In the genomic region with DNA sequence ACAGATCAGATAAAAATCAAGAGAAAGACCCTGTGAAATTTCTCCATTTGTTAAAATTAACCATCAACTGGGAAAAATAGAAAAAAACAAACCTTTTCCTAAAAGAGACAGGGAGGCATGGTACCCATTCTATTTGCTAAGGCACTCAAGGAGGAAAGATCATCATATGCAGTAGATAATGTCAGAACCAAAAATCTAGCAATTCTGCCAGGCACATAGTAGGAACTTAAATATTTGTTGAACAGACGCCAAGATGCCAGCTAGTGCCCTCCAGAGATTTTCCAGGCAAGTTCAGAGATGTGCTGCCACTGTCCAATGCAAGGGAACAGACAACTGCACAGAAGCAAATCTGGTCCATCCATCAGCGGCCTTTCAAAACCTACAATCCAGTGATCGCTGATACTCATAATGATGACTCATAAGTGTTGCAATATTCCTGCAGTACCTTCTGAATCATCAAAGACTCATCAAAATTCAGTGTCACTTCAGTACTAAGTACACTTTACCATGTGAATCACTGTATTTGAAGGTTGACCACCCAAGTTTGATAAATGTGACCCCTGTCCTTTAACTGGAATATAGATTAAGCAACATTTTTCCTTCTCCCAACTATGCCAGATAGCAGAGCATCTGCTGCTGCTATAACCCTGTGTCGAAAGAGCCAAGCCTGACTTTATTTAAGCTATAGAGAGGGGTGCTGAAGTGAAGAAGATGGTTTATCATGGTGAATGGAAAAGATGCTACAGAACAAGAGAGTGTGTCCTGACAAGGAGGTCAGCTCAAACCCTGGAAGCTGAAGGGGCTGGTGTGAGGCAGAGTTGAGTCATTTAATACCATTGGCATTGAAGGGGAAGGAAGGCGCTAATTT, we compare ENCODE assay signal across 8 cellular contexts.
DNase-seq lines count a peak whose midpoint lies in the region; ATAC-seq and TF ChIP-seq lines count a peak whose summit lies in the region.

No MANE protein-coding gene starts in this region.

- H3K9ac ChIP-seq in GM23248: no peak overlapping the region

- ATAC-seq in foreskin keratinocyte (peak; percentile 99), GM18907 (IDR thresholded peaks at IDR 0.05; ENCODE audit: unreplicated experiment) (no peak), GM18517 (IDR thresholded peaks at IDR 0.05; ENCODE audit: unreplicated experiment) (no peak)

- in situ Hi-C loops in GM23248 (cut with MboI): no loop called here

- no peaks in the 10 kb centered on the region for H3K79me2 ChIP-seq in GM23248 (ENCODE audit: insufficient read depth)

- no peaks in the 10 kb centered on the region for H4K20me1 ChIP-seq in GM23248 (ENCODE audit: insufficient read depth)

- no peak for TF ChIP-seq CTCF in foreskin keratinocyte (conservative IDR thresholded peaks at IDR 0.05)

- H3K4me1 ChIP-seq in GM23248 (ENCODE audit: insufficient read depth) (peaks cover 8% of the 10 kb centered on the region), foreskin keratinocyte (no peaks in the 10 kb centered on the region)

- peak; percentile 20 for DNase-seq in 8988T
- DNase-seq in GM23248: peak; percentile 92
- peak; percentile 84 for DNase-seq in SIG-M5 treated with dmso at 0.1 percent for 504 hours (lab: John Stamatoyannopoulos, UW; ENCODE audit: unreplicated experiment)
- DNase-seq in foreskin keratinocyte: peak; percentile 66 to 84
- DNase-seq in ureter (ENCODE audit: low spot score): no peak
- DNase-seq in activated CD4-positive, CD25-positive, alpha-beta regulatory T cell treated with anti-CD3 and anti-CD28 coated beads, Interleukin-2, amount 50 U/mL, for 72 hours: no peak

- no peaks in the 10 kb centered on the region for H3K36me3 ChIP-seq in GM23248 (ENCODE audit: low read depth)

- no peak overlapping the region for H3K4me3 ChIP-seq in GM23248

- 57 to 59% methylated on average over 5 of the region's 5 CpGs for WGBS in GM23248 (ENCODE audit: low coverage in 1 of 2, low lambda C conversion rate in 2 of 2, missing lambda C conversion rate in 2 of 2), 2 experiments

- no peak overlapping the region for H2AFZ ChIP-seq in GM23248

- no peaks in the 10 kb centered on the region for H3K9me2 ChIP-seq in GM23248 (ENCODE audit: insufficient read depth)

- H3K27ac ChIP-seq in GM23248: peak overlapping the region; percentile 32
- no peak overlapping the region for H3K27ac ChIP-seq in foreskin keratinocyte

- no peaks in the 10 kb centered on the region for H3K9me3 ChIP-seq in GM23248 (ENCODE audit: low read depth)

- peaks cover 41% of the 10 kb centered on the region for H3F3A ChIP-seq in GM23248 (ENCODE audit: insufficient read depth)

- H3K27me3 ChIP-seq in GM23248 (replicated peaks; ENCODE audit: insufficient read depth) (no peaks in the 10 kb centered on the region), foreskin keratinocyte (peaks cover 6% of the 10 kb centered on the region)

- H3K4me2 ChIP-seq in GM23248 (ENCODE audit: unreplicated experiment): peak overlapping the region; percentile 32

Comparison
In these comparisons a context has a peak if more than half of its experiments do, and no peak if none do; other contexts are left out.
1. DNase-seq: peak in 8988T (single experiment), GM23248 (single experiment), SIG-M5 treated with dmso at 0.1 percent for 504 hours (single experiment) and foreskin keratinocyte (2 of 2); none in ureter (single experiment) and activated CD4-positive, CD25-positive, alpha-beta regulatory T cell treated with anti-CD3 and anti-CD28 coated beads, Interleukin-2, amount 50 U/mL, for 72 hours (single experiment).